In the genomic region with DNA sequence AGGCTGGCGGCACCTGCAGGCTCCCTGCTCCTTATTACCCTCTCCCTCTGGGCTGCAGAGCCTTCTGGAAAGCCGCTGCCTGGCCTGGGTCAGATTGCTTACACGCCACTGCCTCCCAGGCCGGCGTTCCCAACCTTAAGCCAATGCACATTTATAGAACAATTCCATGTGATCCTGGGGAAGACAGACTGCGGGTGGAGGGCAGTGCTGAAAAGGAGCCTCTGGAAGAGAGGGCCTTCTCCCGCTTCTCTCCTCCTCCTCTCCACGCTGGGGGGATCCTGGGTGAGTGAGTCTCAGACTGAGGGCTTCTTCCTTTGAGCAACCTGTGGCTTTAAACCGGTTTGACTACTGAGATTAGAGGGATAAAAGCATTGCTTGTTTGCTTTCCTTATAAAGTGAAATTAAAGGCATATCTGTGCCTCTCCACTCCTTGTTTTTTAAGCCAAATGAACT, we compare ENCODE assay signal across 10 cellular contexts. TPM values are rescaled to one million over a fixed set of nuclear protein-coding genes. Genes with fewer than 3 reads are reported as not detected.
DNase-seq lines count a peak whose midpoint lies in the region; ATAC-seq and TF ChIP-seq lines count a peak whose summit lies in the region.
"Had no signal": no experiment of that assay in that cellular context is flagged by ENCODE, and none has a peak within 500 bp of the region (broad histone marks: within the 10 kb centered on the region; RNA-seq: fewer than 3 reads in every experiment).

No MANE protein-coding gene starts in this region.

- H3K4me3 ChIP-seq in IMR-90 (ENCODE audit: insufficient read depth, low read depth, low read length), result no peak overlapping the region
- H3K4me3 ChIP-seq in choroid plexus epithelial cell (ENCODE audit: low read depth, low read length), result no peak overlapping the region
- no peak overlapping the region for H3K4me3 ChIP-seq in smooth muscle cell

- H3K9me3 Mint-ChIP-seq in T-helper 2 cell treated with Interferon-gamma antibody and Interleukin-4, amounts not matched to agents 5 μg/mL and 100 μg/mL, for 36 hours, result peaks cover under 1% of the 10 kb centered on the region
- H3K9me3 Mint-ChIP-seq in activated T-cell treated with anti-CD3 and anti-CD28 coated beads, Interleukin-2, amount 50 U/mL, for 24 hours, result no peaks in the 10 kb centered on the region

- H2AK9ac ChIP-seq in IMR-90 (replicated peaks; ENCODE audit: low read depth, low read length, poor library complexity), result no peak overlapping the region

- TF ChIP-seq CTCF in IMR-90 (conservative IDR thresholded peaks at IDR 0.05; ENCODE audit: low read depth, low read length) (no peak), choroid plexus epithelial cell (conservative IDR thresholded peaks at IDR 0.05; ENCODE audit: low read depth, low read length) (no peak), smooth muscle cell (IDR thresholded peaks at IDR 0.05; ENCODE audit: borderline replicate concordance, insufficient read depth, poor library complexity, severe bottlenecking) (no peak)

- ATAC-seq in IMR-90 (ENCODE audit: low read depth) (no peak), GM18502 (IDR thresholded peaks at IDR 0.05; ENCODE audit: poor library complexity, unreplicated experiment) (no peak)

- no peaks in the 10 kb centered on the region for H3K79me1 ChIP-seq in IMR-90 (ENCODE audit: low read depth in 1 of 2, low read length in 2 of 2)

- H2AK5ac ChIP-seq in IMR-90 (ENCODE audit: low read depth, low read length), result no peak overlapping the region

- no peak overlapping the region for H3K4me3 Mint-ChIP-seq in T-helper 2 cell treated with Interferon-gamma antibody and Interleukin-4, amounts not matched to agents 5 μg/mL and 100 μg/mL, for 36 hours
- no peak overlapping the region for H3K4me3 Mint-ChIP-seq in activated T-cell treated with anti-CD3 and anti-CD28 coated beads, Interleukin-2, amount 50 U/mL, for 24 hours

- no peak overlapping the region for H3K18ac ChIP-seq in IMR-90 (ENCODE audit: low read depth, low read length)

- no peaks in the 10 kb centered on the region for H3K36me3 Mint-ChIP-seq in T-helper 2 cell treated with Interferon-gamma antibody and Interleukin-4, amounts not matched to agents 5 μg/mL and 100 μg/mL, for 36 hours (ENCODE audit: low read depth)
- H3K36me3 Mint-ChIP-seq in activated T-cell treated with anti-CD3 and anti-CD28 coated beads, Interleukin-2, amount 50 U/mL, for 24 hours (ENCODE audit: low read depth), result no peaks in the 10 kb centered on the region

- TF ChIP-seq POLR2A in IMR-90 (IDR thresholded peaks at IDR 0.05; ENCODE audit: low read depth, low read length), result no peak

- no peak overlapping the region for H2BK15ac ChIP-seq in IMR-90 (ENCODE audit: low read depth, low read length)

- H3K14ac ChIP-seq in IMR-90 (replicated peaks; ENCODE audit: low read depth, low read length), result no peak overlapping the region

- POLR2A ChIA-PET in IMR-90 (lab: Charles Lee; ENCODE audit: unreplicated experiment), result no interaction called here

- in situ Hi-C loops in IMR-90 (cut with MboI; ENCODE audit: low sequenced_read_pairs), result no loop called here

- H3K4ac ChIP-seq in IMR-90 (ENCODE audit: low read depth, low read length), result no peak overlapping the region

- no peaks in the 10 kb centered on the region for H3F3A ChIP-seq in smooth muscle cell (ENCODE audit: low read depth)

- TF ChIP-seq RAD21 in IMR-90 (IDR thresholded peaks at IDR 0.05; ENCODE audit: low read length), result no peak

- H3K27me3 ChIP-seq in IMR-90 (ENCODE audit: control insufficient read depth, insufficient read depth, low read length) (peaks cover 15% of the 10 kb centered on the region), smooth muscle cell (ENCODE audit: low read depth) (no peaks in the 10 kb centered on the region)

- no peak overlapping the region for H3K27ac Mint-ChIP-seq in T-helper 2 cell treated with Interferon-gamma antibody and Interleukin-4, amounts not matched to agents 5 μg/mL and 100 μg/mL, for 36 hours
- H3K27ac Mint-ChIP-seq in activated T-cell treated with anti-CD3 and anti-CD28 coated beads, Interleukin-2, amount 50 U/mL, for 24 hours, result no peak overlapping the region

- H3K4me2 ChIP-seq in IMR-90 (ENCODE audit: low read depth, low read length), result no peak overlapping the region
- H3K4me2 ChIP-seq in smooth muscle cell, result peak overlapping the region; percentile 16

- H3K4me1 Mint-ChIP-seq in T-helper 2 cell treated with Interferon-gamma antibody and Interleukin-4, amounts not matched to agents 5 μg/mL and 100 μg/mL, for 36 hours (ENCODE audit: low read depth), result no peaks in the 10 kb centered on the region
- no peaks in the 10 kb centered on the region for H3K4me1 Mint-ChIP-seq in activated T-cell treated with anti-CD3 and anti-CD28 coated beads, Interleukin-2, amount 50 U/mL, for 24 hours (ENCODE audit: low read depth)

- no peak overlapping the region for H4K91ac ChIP-seq in IMR-90 (ENCODE audit: insufficient read depth, low read depth, low read length)

- no peaks in the 10 kb centered on the region for H3K9me3 ChIP-seq in IMR-90 (ENCODE audit: control insufficient read depth, insufficient read depth, low read length)
- H3K9me3 ChIP-seq in smooth muscle cell (replicated peaks; ENCODE audit: low read depth), result no peaks in the 10 kb centered on the region

- H3K27ac ChIP-seq in IMR-90 (ENCODE audit: insufficient read depth, low read length) (no peak overlapping the region), smooth muscle cell (ENCODE audit: low read depth) (peak overlapping the region; percentile 39)

- intact Hi-C loops in IMR-90 (cut with micrococcal nuclease), result no loop called here

- DNase-seq in IMR-90 (no peak), choroid plexus epithelial cell (ENCODE audit: low read depth) (peak; percentile 9), left kidney (ENCODE audit: low read depth, low spot score) (peak; percentile 56), smooth muscle cell (lab: John Stamatoyannopoulos, UW; ENCODE audit: unreplicated experiment) (no peak), dermis blood vessel endothelial cell (no peak)
- DNase-seq in T-helper 2 cell treated with Interferon-gamma antibody and Interleukin-4, amounts not matched to agents 5 μg/mL and 100 μg/mL, for 36 hours (ENCODE audit: low spot score), result no peak
- DNase-seq in activated T-cell treated with anti-CD3 and anti-CD28 coated beads, Interleukin-2, amount 50 U/mL, for 24 hours, result no peak
- DNase-seq: activated CD8-positive, alpha-beta memory T cell treated with anti-CD3 and anti-CD28 coated beads, Interleukin-2, amount 50 U/mL, for 48 hours; stimulated activated CD4-positive, alpha-beta T cell treated with anti-CD3 and anti-CD28 coated beads, Interleukin-1b, Interleukin-23, amount 100 ng/mL, for 48 hours had no signal

- H2BK120ac ChIP-seq in IMR-90 (ENCODE audit: low read depth, low read length), result no peak overlapping the region

- CTCF ChIA-PET in IMR-90 (lab: Yijun Ruan, JAX), result no interaction called here

- H3K4me1 ChIP-seq in IMR-90 (ENCODE audit: control insufficient read depth, insufficient read depth, low read length) (no peaks in the 10 kb centered on the region), smooth muscle cell (ENCODE audit: low read depth) (peaks cover 15% of the 10 kb centered on the region)

- no peaks in the 10 kb centered on the region for H4K20me1 ChIP-seq in IMR-90 (ENCODE audit: insufficient read depth, low read length)
- no peaks in the 10 kb centered on the region for H4K20me1 ChIP-seq in smooth muscle cell (ENCODE audit: low read depth)

- H4K8ac ChIP-seq in IMR-90 (ENCODE audit: low read depth in 2 of 2, low read length in 2 of 2), result no peak overlapping the region

- no CpG with 5 or more reads among the region's 9 CpGs for WGBS in IMR-90 (ENCODE audit: extremely low coverage in 2 of 2, insufficient read length in 1 of 2), 2 experiments
- 39% methylated on average over 9 of the region's 9 CpGs for WGBS in smooth muscle cell (ENCODE audit: low lambda C conversion rate)

- H3K36me3 ChIP-seq in IMR-90 (ENCODE audit: control insufficient read depth, insufficient read depth, low read length), result no peaks in the 10 kb centered on the region
- H3K36me3 ChIP-seq in smooth muscle cell (ENCODE audit: low read depth), result no peaks in the 10 kb centered on the region

- H3K9ac ChIP-seq in IMR-90 (ENCODE audit: low read depth, low read length) (no peak overlapping the region), smooth muscle cell (ENCODE audit: low read depth) (no peak overlapping the region)

- H3K27me3 Mint-ChIP-seq in T-helper 2 cell treated with Interferon-gamma antibody and Interleukin-4, amounts not matched to agents 5 μg/mL and 100 μg/mL, for 36 hours (ENCODE audit: low read depth), result peaks cover 2% of the 10 kb centered on the region
- peaks cover 38% of the 10 kb centered on the region for H3K27me3 Mint-ChIP-seq in activated T-cell treated with anti-CD3 and anti-CD28 coated beads, Interleukin-2, amount 50 U/mL, for 24 hours

- dilution Hi-C loops in IMR-90 (cut with HindIII; ENCODE audit: low sequenced_read_pairs, unreplicated experiment), result no loop called here

- H2AFZ ChIP-seq in IMR-90 (replicated peaks; ENCODE audit: low read length, poor library complexity), result peak overlapping the region; percentile 39
- H2AFZ ChIP-seq in smooth muscle cell (ENCODE audit: low read depth), result no peak overlapping the region

- H3K23ac ChIP-seq in IMR-90 (ENCODE audit: low read depth, low read length), result no peak overlapping the region

- no peak overlapping the region for H3K56ac ChIP-seq in IMR-90 (ENCODE audit: extremely low read depth, insufficient read depth, low read length)

- no peaks in the 10 kb centered on the region for H3K79me2 ChIP-seq in smooth muscle cell (ENCODE audit: low read depth)

- no peak overlapping the region for H4K5ac ChIP-seq in IMR-90 (ENCODE audit: low read depth, low read length)

- no peak overlapping the region for H2BK20ac ChIP-seq in IMR-90 (ENCODE audit: low read depth, low read length)

- H3K9me1 ChIP-seq in IMR-90 (ENCODE audit: insufficient read depth, low read length), result no peaks in the 10 kb centered on the region

- BruUV-seq in IMR-90 (replicated peaks; lab: Mats Ljungman, UMichigan), result no TSS peak

- no peak overlapping the region for H2BK5ac ChIP-seq in IMR-90 (ENCODE audit: low read depth, low read length, poor library complexity, severe bottlenecking)

TF ChIP-seq in IMR-90, 13 proteins besides CTCF, POLR2A, EP300 and RAD21 (continues in another document):
- no peak for TF ChIP-seq RFX5 (IDR thresholded peaks at IDR 0.05; ENCODE audit: low read depth, low read length)
- no peak for TF ChIP-seq SMC3 (IDR thresholded peaks at IDR 0.05; ENCODE audit: low read depth, low read length)

RNA-seq across cellular contexts. Expression of a gene that starts 5.5 kb away (rescaled TPM):
- total RNA-seq in IMR-90 (2012; rRNA removed), result 2.9 and 5.8 TPM in 2 replicates
- polyA plus RNA-seq in IMR-90 (2012; rRNA removed), result 12.6 and 15.4 TPM in 2 replicates
- polyA plus RNA-seq in IMR-90 (2012; cell fraction: cytosol; rRNA removed), result 9.0 and 16.8 TPM in 2 replicates
- 15.7 and 38.1 TPM in 2 replicates for polyA plus RNA-seq in IMR-90 (2012; cell fraction: nucleus; rRNA removed; ENCODE audit: low replicate concordance)
- 2.1 and 7.6 TPM in 2 replicates for total RNA-seq in smooth muscle cell
- polyA plus RNA-seq in smooth muscle cell, result 2.8 and 6.6 TPM in 2 replicates
- 3.6 and 8.2 TPM in 2 replicates for total RNA-seq in dermis blood vessel endothelial cell

RNA-seq across cellular contexts. Expression of a gene that starts 19.4 kb away (rescaled TPM):
- total RNA-seq in IMR-90 (2012; rRNA removed) (13.4 and 20.8 TPM in 2 replicates), smooth muscle cell (29.1 and 35.3 TPM in 2 replicates), dermis blood vessel endothelial cell (54.6 and 67.9 TPM in 2 replicates)
- polyA plus RNA-seq in IMR-90 (2012; rRNA removed) (32.8 and 33.2 TPM in 2 replicates), smooth muscle cell (20.4 and 24.7 TPM in 2 replicates)
- 9.2 and 10.0 TPM in 2 replicates for polyA plus RNA-seq in IMR-90 (2012; cell fraction: cytosol; rRNA removed)
- polyA plus RNA-seq in IMR-90 (2012; cell fraction: nucleus; rRNA removed; ENCODE audit: low replicate concordance), result 26.8 and 70.4 TPM in 2 replicates

Comparison
In these comparisons a context has a peak if more than half of its experiments do, and no peak if none do; other contexts are left out.
1. DNase-seq: peak in choroid plexus epithelial cell (single experiment) and left kidney (single experiment); none in IMR-90 (single experiment), smooth muscle cell (single experiment), T-helper 2 cell treated with Interferon-gamma antibody and Interleukin-4, amounts not matched to agents 5 μg/mL and 100 μg/mL, for 36 hours (single experiment), activated T-cell treated with anti-CD3 and anti-CD28 coated beads, Interleukin-2, amount 50 U/mL, for 24 hours (single experiment) and dermis blood vessel endothelial cell (single experiment).